In genomic region chr9:21708846-21709245, GRCh38 we compare ENCODE assay signal across 11 cellular contexts.
DNase-seq lines count a peak whose midpoint lies in the region; ATAC-seq and TF ChIP-seq lines count a peak whose summit lies in the region.
"Had no signal": no experiment of that assay in that cellular context is flagged by ENCODE, and none has a peak within 500 bp of the region (broad histone marks: within the 10 kb centered on the region; RNA-seq: fewer than 3 reads in every experiment).

No MANE protein-coding gene starts in this region.

- H3K27ac ChIP-seq in breast epithelium (no peak overlapping the region), SJCRH30 (peak overlapping the region; percentile 34), smooth muscle cell (ENCODE audit: low read depth) (peak overlapping the region; percentile 74)

- H3K9me3 ChIP-seq in breast epithelium (no peaks in the 10 kb centered on the region), SJCRH30 (replicated peaks) (no peaks in the 10 kb centered on the region), smooth muscle cell (replicated peaks; ENCODE audit: low read depth) (no peaks in the 10 kb centered on the region)

- H3K4me1 ChIP-seq in breast epithelium (no peaks in the 10 kb centered on the region), SJCRH30 (peaks cover 5% of the 10 kb centered on the region), smooth muscle cell (ENCODE audit: low read depth) (peaks cover 19% of the 10 kb centered on the region)

- DNase-seq in MCF 10A (ENCODE audit: unreplicated experiment): no peak
- DNase-seq in breast epithelium (ENCODE audit: low spot score in 2 of 2): no peak
- peak; percentile 27 to 55 for DNase-seq in SJCRH30
- DNase-seq in glomerular visceral epithelial cell (ENCODE audit: extremely low spot score): peak; percentile 25
- DNase-seq in smooth muscle cell (lab: John Stamatoyannopoulos, UW; ENCODE audit: unreplicated experiment): no peak
- DNase-seq in DMS79 (lab: John Stamatoyannopoulos, UW): no peak
- DNase-seq: DMS 273 treated with DMSO at 0.1 percent for 48 hours, SHP77 treated with DMSO at 0.1 percent for 48 hours had no signal

- TF ChIP-seq POLR2A in breast epithelium (IDR thresholded peaks at IDR 0.05): no peak

- no peak for ATAC-seq in HG02571 (IDR thresholded peaks at IDR 0.05; ENCODE audit: unreplicated experiment)
- ATAC-seq in GM21528 (IDR thresholded peaks at IDR 0.05; ENCODE audit: low FRiP score, unreplicated experiment): no peak
- ATAC-seq: K562 had no signal

- no peaks in the 10 kb centered on the region for H3K79me2 ChIP-seq in smooth muscle cell (ENCODE audit: low read depth)

- POLR2A ChIA-PET in MCF 10A (lab: Yijun Ruan, JAX): interaction anchor here (0.5 kb wide), 1 partner anchor 114 kb away, joined by 4 read pairs; no protein-coding TSS in a partner anchor

- CTCF ChIA-PET in MCF 10A (lab: Yijun Ruan, JAX): interaction anchor here (0.5 to 2.9 kb wide), 34 partner anchors 14 to 538 kb away, joined by 3 to 26 read pairs (median 4); no protein-coding TSS in a partner anchor

- H3K9ac ChIP-seq in smooth muscle cell (ENCODE audit: low read depth): peak overlapping the region; percentile 9

- H3K4me2 ChIP-seq in smooth muscle cell: peak overlapping the region; percentile 52

- H3K27me3 ChIP-seq in breast epithelium (no peaks in the 10 kb centered on the region), SJCRH30 (no peaks in the 10 kb centered on the region), smooth muscle cell (ENCODE audit: low read depth) (no peaks in the 10 kb centered on the region)

- H3K27me3 Mint-ChIP-seq in MCF 10A (ENCODE audit: insufficient read depth, unreplicated experiment): no peaks in the 10 kb centered on the region

- H2AFZ ChIP-seq in smooth muscle cell (ENCODE audit: low read depth): peak overlapping the region; percentile 77

- WGBS in smooth muscle cell (ENCODE audit: low lambda C conversion rate): 37% methylated on average over 4 of the region's 4 CpGs

- no peaks in the 10 kb centered on the region for H4K20me1 ChIP-seq in smooth muscle cell (ENCODE audit: low read depth)

- no peak overlapping the region for H3K4me3 Mint-ChIP-seq in MCF 10A (ENCODE audit: unreplicated experiment)

- H3K36me3 Mint-ChIP-seq in MCF 10A (ENCODE audit: insufficient read depth, unreplicated experiment): no peaks in the 10 kb centered on the region

- TF ChIP-seq CTCF in MCF 10A (IDR thresholded peaks at IDR 0.05; ENCODE audit: unreplicated experiment): no peak
- TF ChIP-seq CTCF in breast epithelium (IDR thresholded peaks at IDR 0.05): no peak
- no peak for TF ChIP-seq CTCF in smooth muscle cell (IDR thresholded peaks at IDR 0.05; ENCODE audit: borderline replicate concordance, insufficient read depth, poor library complexity, severe bottlenecking)

- H3K27ac Mint-ChIP-seq in MCF 10A (ENCODE audit: low read depth, unreplicated experiment): peak overlapping the region; percentile 35

- intact Hi-C loops in MCF 10A (cut with micrococcal nuclease) (loop anchor here (1.0 to 5.0 kb wide), 3 partner anchors 152 to 530 kb away; no protein-coding TSS in a partner anchor), breast epithelium (cut with DNase I; ENCODE audit: low total_unique reads) (no loop called here)

- no peaks in the 10 kb centered on the region for H3K9me3 Mint-ChIP-seq in MCF 10A (ENCODE audit: unreplicated experiment)

- H3K4me3 ChIP-seq in breast epithelium (no peak overlapping the region), SJCRH30 (no peak overlapping the region; the same call in 1 of the 2 replicates), smooth muscle cell (no peak overlapping the region)
- H3K4me3 ChIP-seq: K562 had no signal

- H3K36me3 ChIP-seq in breast epithelium (no peaks in the 10 kb centered on the region), SJCRH30 (no peaks in the 10 kb centered on the region), smooth muscle cell (ENCODE audit: low read depth) (no peaks in the 10 kb centered on the region)

- H3F3A ChIP-seq in smooth muscle cell (ENCODE audit: low read depth): peaks cover 3% of the 10 kb centered on the region

- peaks cover 6% of the 10 kb centered on the region for H3K4me1 Mint-ChIP-seq in MCF 10A (ENCODE audit: insufficient read depth, unreplicated experiment)

- no TSS peak for BruUV-seq in MCF 10A (replicated peaks; lab: Mats Ljungman, UMichigan)

Comparison
In these comparisons a context has a peak if more than half of its experiments do, and no peak if none do; other contexts are left out.
1. DNase-seq: peak in SJCRH30 (2 of 2) and glomerular visceral epithelial cell (single experiment); none in MCF 10A (single experiment), breast epithelium (0 of 2), smooth muscle cell (single experiment) and DMS79 (single experiment).
2. H3K27ac ChIP-seq: peak in SJCRH30 (single experiment) and smooth muscle cell (single experiment); none in breast epithelium (0 of 2).